Comparison of ENCODE assay signal across 13 cellular contexts in the genomic region with DNA sequence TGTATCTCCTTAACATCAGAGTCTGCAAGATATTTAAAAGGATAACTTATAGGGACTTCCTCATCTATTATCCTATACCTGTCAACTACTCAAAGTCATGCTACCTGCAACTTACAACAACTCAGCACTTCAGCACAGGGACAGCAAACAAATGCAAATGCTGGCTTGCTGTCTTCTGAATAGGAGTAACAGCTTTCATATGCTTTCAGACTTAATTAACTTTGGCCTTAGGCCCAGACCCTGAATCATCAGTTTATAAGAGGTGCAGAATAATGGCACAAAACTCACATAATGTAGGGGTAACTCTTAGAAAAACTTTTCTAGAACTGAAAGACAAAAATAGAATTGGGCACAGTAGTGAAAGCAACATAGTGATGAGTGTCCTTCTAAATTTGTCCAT.
A peak's percentile ranks its signal among the peaks of the same experiment; 100 is the strongest.
DNase-seq lines count a peak whose midpoint lies in the region; ATAC-seq and TF ChIP-seq lines count a peak whose summit lies in the region.
"Had no signal": no experiment of that assay in that cellular context is flagged by ENCODE, and none has a peak within 500 bp of the region (broad histone marks: within the 10 kb centered on the region; RNA-seq: fewer than 3 reads in every experiment).

No MANE protein-coding gene starts in this region.

- ATAC-seq in HG02610 (IDR thresholded peaks at IDR 0.05; ENCODE audit: unreplicated experiment) = no peak
- no peak for ATAC-seq in upper lobe of right lung
- no peak for ATAC-seq in GM19452 (IDR thresholded peaks at IDR 0.05; ENCODE audit: unreplicated experiment)
- ATAC-seq: CD8-positive, alpha-beta T cell; HCT116 had no signal

- H3K36me3 ChIP-seq in endodermal cell (ENCODE audit: control insufficient read depth, insufficient read depth, low read length) = no peaks in the 10 kb centered on the region
- H3K36me3 ChIP-seq in upper lobe of right lung = no peaks in the 10 kb centered on the region
- H3K36me3 ChIP-seq: Peyer's patch had no signal

- no peaks in the 10 kb centered on the region for H3K9me3 Mint-ChIP-seq in endodermal cell

- in situ Hi-C loops in G401 (cut with HindIII; ENCODE audit: low sequenced_read_pairs) = no loop called here

- H3K9ac ChIP-seq in endodermal cell (ENCODE audit: extremely low read depth, low read length, poor library complexity, severe bottlenecking) = no peak overlapping the region

- H3K4me3 Mint-ChIP-seq in endodermal cell = no peak overlapping the region
- H3K4me3 Mint-ChIP-seq: activated naive CD4-positive, alpha-beta T cell treated with anti-CD3 and anti-CD28 coated beads for 36 hours; CD8-positive, alpha-beta T cell had no signal

- no peaks in the 10 kb centered on the region for H3K27me3 ChIP-seq in endodermal cell (ENCODE audit: control insufficient read depth, insufficient read depth, low read length, poor library complexity, severe bottlenecking)
- no peaks in the 10 kb centered on the region for H3K27me3 ChIP-seq in upper lobe of right lung
- H3K27me3 ChIP-seq: Peyer's patch had no signal

- DNase-seq in G401 (ENCODE audit: low spot score) (peak; percentile 69), NCI-H345 treated with DMSO at 0.1 percent for 48 hours (lab: John Stamatoyannopoulos, UW; ENCODE audit: unreplicated experiment) (peak; percentile 69), endodermal cell (peak; percentile 49), midbrain (lab: John Stamatoyannopoulos, UW) (peak; percentile 40), upper lobe of right lung (no peak), NCI-H187 treated with DMSO at 0.1 percent for 48 hours (lab: John Stamatoyannopoulos, UW) (no peak)
- DNase-seq: activated naive CD4-positive, alpha-beta T cell treated with anti-CD3 and anti-CD28 coated beads for 36 hours; CD8-positive, alpha-beta T cell; IMR-90; Peyer's patch had no signal

- intact Hi-C loops in upper lobe of right lung (cut with DNase I) = no loop called here

- no peaks in the 10 kb centered on the region for H3K36me3 Mint-ChIP-seq in endodermal cell (ENCODE audit: low read depth)
- H3K36me3 Mint-ChIP-seq: CD8-positive, alpha-beta T cell had no signal

- H3K4me1 ChIP-seq in endodermal cell (ENCODE audit: control insufficient read depth, insufficient read depth, low read length) (no peaks in the 10 kb centered on the region), upper lobe of right lung (no peaks in the 10 kb centered on the region)
- H3K4me1 ChIP-seq: Peyer's patch had no signal

- no peaks in the 10 kb centered on the region for H3K27me3 Mint-ChIP-seq in endodermal cell (ENCODE audit: insufficient read depth)

- H3K27ac ChIP-seq in endodermal cell (ENCODE audit: low read depth, low read length) (no peak overlapping the region), upper lobe of right lung (no peak overlapping the region)
- H3K27ac ChIP-seq: Peyer's patch had no signal

- no peak overlapping the region for H3K4me3 ChIP-seq in endodermal cell (ENCODE audit: low read length)
- no peak overlapping the region for H3K4me3 ChIP-seq in upper lobe of right lung
- H3K4me3 ChIP-seq: Peyer's patch had no signal

- no peak for TF ChIP-seq CTCF in endodermal cell (conservative IDR thresholded peaks at IDR 0.05)
- no peak for TF ChIP-seq CTCF in upper lobe of right lung (IDR thresholded peaks at IDR 0.05)

- H3K4me1 Mint-ChIP-seq in endodermal cell = no peaks in the 10 kb centered on the region

- no peak overlapping the region for H3K27ac Mint-ChIP-seq in endodermal cell
- H3K27ac Mint-ChIP-seq: activated naive CD4-positive, alpha-beta T cell treated with anti-CD3 and anti-CD28 coated beads for 36 hours; CD8-positive, alpha-beta T cell had no signal

- H3K9me3 ChIP-seq in endodermal cell (ENCODE audit: control insufficient read depth, low read length) = no peaks in the 10 kb centered on the region
- H3K9me3 ChIP-seq in upper lobe of right lung = no peaks in the 10 kb centered on the region
- H3K9me3 ChIP-seq: Peyer's patch had no signal

Comparison
In these comparisons a context has a peak if more than half of its experiments do, and no peak if none do; other contexts are left out.
1. DNase-seq: peak in G401 (single experiment), NCI-H345 treated with DMSO at 0.1 percent for 48 hours (single experiment), endodermal cell (single experiment) and midbrain (single experiment); none in upper lobe of right lung (single experiment) and NCI-H187 treated with DMSO at 0.1 percent for 48 hours (single experiment).